Comparison of ENCODE assay signal across 17 cellular contexts in genomic region chrX:29488919-29489318, GRCh38.
A peak's percentile ranks its signal among the peaks of the same experiment; 100 is the strongest.
DNase-seq lines count a peak whose midpoint lies in the region; ATAC-seq and TF ChIP-seq lines count a peak whose summit lies in the region.
"Had no signal": no experiment of that assay in that cellular context is flagged by ENCODE, and none has a peak within 500 bp of the region (broad histone marks: within the 10 kb centered on the region; RNA-seq: fewer than 3 reads in every experiment).

No MANE protein-coding gene starts in this region.

- intact Hi-C loops in sciatic nerve (cut with DNase I) = no loop called here
- intact Hi-C loops in mammary epithelial cell (cut with micrococcal nuclease) = no loop called here

- no peak for TF ChIP-seq POLR2A in Peyer's patch (IDR thresholded peaks at IDR 0.05)

- H3K9ac ChIP-seq in mammary epithelial cell (ENCODE audit: insufficient read depth, low read length) = no peak overlapping the region
- H3K9ac ChIP-seq: parathyroid adenoma had no signal

- H3K4me3 ChIP-seq in mammary epithelial cell (replicated peaks in 1 of 3; ENCODE audit: insufficient read depth in 1 of 3, low read depth in 2 of 3, low read length in 3 of 3) = no peak overlapping the region
- H3K4me3 ChIP-seq in Peyer's patch = no peak overlapping the region
- H3K4me3 ChIP-seq: gastroesophageal sphincter, MG63, testis had no signal

- H3K9me3 ChIP-seq in mammary epithelial cell (replicated peaks; ENCODE audit: insufficient read depth, low read length) (no peaks in the 10 kb centered on the region), Peyer's patch (no peaks in the 10 kb centered on the region)
- H3K9me3 ChIP-seq: gastroesophageal sphincter, MG63, testis had no signal

- H3K27me3 ChIP-seq in mammary epithelial cell (ENCODE audit: insufficient read depth, low read length) = no peaks in the 10 kb centered on the region
- no peaks in the 10 kb centered on the region for H3K27me3 ChIP-seq in Peyer's patch
- H3K27me3 ChIP-seq: gastroesophageal sphincter, MG63, testis had no signal

- TF ChIP-seq CTCF in mammary epithelial cell (conservative IDR thresholded peaks at IDR 0.05 in 1 of 2, IDR thresholded peaks at IDR 0.05 in 1 of 2; ENCODE audit: extremely low read depth in 1 of 2, insufficient read depth in 1 of 2, low read depth in 1 of 2, low read length in 2 of 2) = no peak
- TF ChIP-seq CTCF in Peyer's patch (IDR thresholded peaks at IDR 0.05) = no peak

- no peaks in the 10 kb centered on the region for H4K20me1 ChIP-seq in mammary epithelial cell (ENCODE audit: insufficient read depth, low read length)

- ATAC-seq in HG02623 (IDR thresholded peaks at IDR 0.05; ENCODE audit: unreplicated experiment) (peak; percentile 68), sciatic nerve (peak; percentile 49)
- ATAC-seq: activated CD8-positive, alpha-beta T cell treated with anti-CD3 and anti-CD28 coated beads, Interleukin-2, amount 10 ng/mL, durations not matched to agents 7 days and 5 days; gastroesophageal sphincter had no signal

- H3K4me2 ChIP-seq in mammary epithelial cell (ENCODE audit: insufficient read depth, low read depth, low read length) = no peak overlapping the region

- dilution Hi-C loops in mammary epithelial cell (cut with HindIII; ENCODE audit: low sequenced_read_pairs) = no loop called here

- CTCF ChIA-PET in mammary epithelial cell (lab: Charles Lee; ENCODE audit: low non-redundant PET) = no interaction called here

- in situ Hi-C loops in mammary epithelial cell (cut with MboI; ENCODE audit: low sequenced_read_pairs in 2 of 2) = no loop called here

- H2AFZ ChIP-seq in mammary epithelial cell (ENCODE audit: low read depth, low read length) = no peak overlapping the region
- H2AFZ ChIP-seq: parathyroid adenoma had no signal

- H3K4me1 ChIP-seq in mammary epithelial cell (ENCODE audit: insufficient read depth, low read length) (no peaks in the 10 kb centered on the region), Peyer's patch (no peaks in the 10 kb centered on the region)
- H3K4me1 ChIP-seq: gastroesophageal sphincter, parathyroid adenoma, testis had no signal

- H3K27ac ChIP-seq in mammary epithelial cell (ENCODE audit: insufficient read depth, low read depth, low read length) (no peak overlapping the region), Peyer's patch (no peak overlapping the region)
- H3K27ac ChIP-seq: 22Rv1, gastroesophageal sphincter, parathyroid adenoma, testis had no signal

- H3K36me3 ChIP-seq in mammary epithelial cell (ENCODE audit: insufficient read depth, low read length) = no peaks in the 10 kb centered on the region
- H3K36me3 ChIP-seq in Peyer's patch = no peaks in the 10 kb centered on the region
- H3K36me3 ChIP-seq: gastroesophageal sphincter, MG63 had no signal

- WGBS in mammary epithelial cell (ENCODE audit: low coverage, missing lambda C conversion rate) = 0% methylated on average over 1 of the region's 1 CpG

- DNase-seq in DMS53 (lab: John Stamatoyannopoulos, UW) (peak; percentile 3), DMS53 treated with DMSO at 0.1 percent for 48 hours (lab: John Stamatoyannopoulos, UW; ENCODE audit: unreplicated experiment) (no peak), Kasumi-1 (lab: John Stamatoyannopoulos, UW) (peak; percentile 0 to 1), sciatic nerve (ENCODE audit: low spot score) (no peak), GM03348 (ENCODE audit: low spot score) (no peak), mammary epithelial cell (no peak), Peyer's patch (no peak)
- DNase-seq: activated CD8-positive, alpha-beta T cell treated with anti-CD3 and anti-CD28 coated beads, Interleukin-2, amount 10 ng/mL, durations not matched to agents 7 days and 5 days; activated gamma-delta T cell; effector memory CD4-positive, alpha-beta T cell; MG63; stimulated activated CD4-positive, alpha-beta T cell treated with anti-CD3 and anti-CD28 coated beads, Interleukin-12 subunit alpha, Interleukin-12 subunit beta, amount 100 ng/mL, for 4 hours; testis had no signal

- H3K79me2 ChIP-seq in mammary epithelial cell (ENCODE audit: insufficient read depth, low read length) = no peaks in the 10 kb centered on the region
- H3K79me2 ChIP-seq: parathyroid adenoma had no signal

- no TSS peak for BruUV-seq in mammary epithelial cell (replicated peaks; lab: Mats Ljungman, UMichigan)

Comparison
In these comparisons a context has a peak if more than half of its experiments do, and no peak if none do; other contexts are left out.
1. DNase-seq: peak in DMS53 (single experiment) and Kasumi-1 (2 of 2); none in DMS53 treated with DMSO at 0.1 percent for 48 hours (single experiment), sciatic nerve (single experiment), GM03348 (single experiment), mammary epithelial cell (single experiment) and Peyer's patch (0 of 3).